Comparison of ENCODE assay signal across 8 cellular contexts in the genomic region with DNA sequence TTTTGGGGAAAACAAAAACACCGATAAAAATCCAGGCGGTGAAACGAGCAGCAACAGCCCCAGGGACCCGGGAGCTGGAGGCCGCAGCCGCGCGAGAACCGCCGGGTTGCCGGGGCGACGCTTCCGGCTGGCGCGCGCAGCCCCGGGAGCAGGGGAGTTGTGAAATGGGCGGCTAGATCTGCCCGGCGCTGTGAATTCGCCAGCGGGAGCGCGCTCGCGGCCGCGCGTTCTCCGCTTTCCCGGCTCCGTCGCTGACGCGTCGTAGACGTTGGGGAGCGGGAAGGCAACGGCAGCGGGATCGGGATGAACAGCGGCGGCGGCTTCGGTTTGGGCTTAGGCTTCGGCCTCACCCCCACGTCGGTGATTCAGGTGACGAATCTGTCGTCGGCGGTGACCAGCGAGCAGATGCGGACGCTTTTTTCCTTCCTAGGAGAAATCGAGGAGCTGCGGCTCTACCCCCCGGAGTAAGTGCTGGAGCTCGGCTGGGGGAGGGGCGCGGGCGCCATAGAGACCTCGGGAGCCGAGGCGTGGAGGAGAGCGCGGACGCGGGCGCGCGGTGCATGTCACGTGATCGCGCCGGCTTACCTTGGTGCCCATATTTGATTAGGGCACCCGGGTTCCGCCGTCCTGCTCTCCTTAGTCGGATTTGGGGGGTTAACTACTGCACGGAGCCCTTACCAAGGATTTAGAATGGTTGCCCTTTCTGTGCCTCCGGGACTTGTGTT.
A peak's percentile ranks its signal among the peaks of the same experiment; 100 is the strongest.
DNase-seq lines count a peak whose midpoint lies in the region; ATAC-seq and TF ChIP-seq lines count a peak whose summit lies in the region.

A gene with protein sequence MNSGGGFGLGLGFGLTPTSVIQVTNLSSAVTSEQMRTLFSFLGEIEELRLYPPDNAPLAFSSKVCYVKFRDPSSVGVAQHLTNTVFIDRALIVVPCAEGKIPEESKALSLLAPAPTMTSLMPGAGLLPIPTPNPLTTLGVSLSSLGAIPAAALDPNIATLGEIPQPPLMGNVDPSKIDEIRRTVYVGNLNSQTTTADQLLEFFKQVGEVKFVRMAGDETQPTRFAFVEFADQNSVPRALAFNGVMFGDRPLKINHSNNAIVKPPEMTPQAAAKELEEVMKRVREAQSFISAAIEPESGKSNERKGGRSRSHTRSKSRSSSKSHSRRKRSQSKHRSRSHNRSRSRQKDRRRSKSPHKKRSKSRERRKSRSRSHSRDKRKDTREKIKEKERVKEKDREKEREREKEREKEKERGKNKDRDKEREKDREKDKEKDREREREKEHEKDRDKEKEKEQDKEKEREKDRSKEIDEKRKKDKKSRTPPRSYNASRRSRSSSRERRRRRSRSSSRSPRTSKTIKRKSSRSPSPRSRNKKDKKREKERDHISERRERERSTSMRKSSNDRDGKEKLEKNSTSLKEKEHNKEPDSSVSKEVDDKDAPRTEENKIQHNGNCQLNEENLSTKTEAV (plus strand): TSS at position 227 of the 725 bp plus-strand sequence. CDS start 77 bp downstream, at position 304.

- DNase-seq in AG09319 (ENCODE audit: extremely low read depth, low read depth): peak; percentile 85
- peak; percentile 76 for DNase-seq in NCI-H345 treated with DMSO at 0.1 percent for 48 hours (lab: John Stamatoyannopoulos, UW; ENCODE audit: unreplicated experiment)
- DNase-seq in central memory CD8-positive, alpha-beta T cell (ENCODE audit: low spot score in 2 of 2): peak; percentile 78 to 80
- DNase-seq in iris pigment epithelial cell (ENCODE audit: low read depth): peak; percentile 95
- DNase-seq in stimulated activated CD4-positive, alpha-beta T cell treated with anti-CD3 and anti-CD28 coated beads, Interleukin-12 subunit alpha, Interleukin-12 subunit beta, amount 100 ng/mL, for 24 hours (ENCODE audit: low read depth in 2 of 2): peak; percentile 76 to 89

- peak; percentile 92 for ATAC-seq in GM19035 (IDR thresholded peaks at IDR 0.05; ENCODE audit: unreplicated experiment)
- peak; percentile 91 for ATAC-seq in HG03342 (IDR thresholded peaks at IDR 0.05; ENCODE audit: unreplicated experiment)
- peak; percentile 88 for ATAC-seq in activated CD4-positive, CD25-positive, alpha-beta regulatory T cell treated with anti-CD3 and anti-CD28 coated beads, Interleukin-2, amount 50 U/mL, for 24 hours
- ATAC-seq in central memory CD8-positive, alpha-beta T cell (replicated peaks; ENCODE audit: extremely low read depth, poor library complexity, severe bottlenecking): peak; percentile 92

- no peaks in the 10 kb centered on the region for H3K9me3 Mint-ChIP-seq in central memory CD8-positive, alpha-beta T cell

- no peaks in the 10 kb centered on the region for H3K27me3 Mint-ChIP-seq in central memory CD8-positive, alpha-beta T cell

- peaks cover 23% of the 10 kb centered on the region for H3K4me1 Mint-ChIP-seq in central memory CD8-positive, alpha-beta T cell

- TF ChIP-seq CTCF in AG09319 (IDR thresholded peaks at IDR 0.05; ENCODE audit: low read depth, low read length): no peak

- peak within 1 kb of the TSS; percentile 99 for H3K4me3 Mint-ChIP-seq in central memory CD8-positive, alpha-beta T cell

- peak within 1 kb of the TSS; percentile 100 for H3K27ac Mint-ChIP-seq in central memory CD8-positive, alpha-beta T cell (ENCODE audit: low read depth)

- peaks cover 21% of the 10 kb centered on the region for H3K36me3 Mint-ChIP-seq in central memory CD8-positive, alpha-beta T cell (ENCODE audit: insufficient read depth)

Comparison
In these comparisons a context has a peak if more than half of its experiments do, and no peak if none do; other contexts are left out.
1. Peak in every context shown above with its lines: DNase-seq and ATAC-seq.